12 cellular contexts compared by ENCODE assay signal in genomic region chr11:118678908-118679307, GRCh38. TPM values are rescaled to one million over a fixed set of nuclear protein-coding genes. Genes with fewer than 3 reads are reported as not detected.
DNase-seq lines count a peak whose midpoint lies in the region; ATAC-seq, FAIRE-seq and TF ChIP-seq lines count a peak whose summit lies in the region.
"Not testable (repeated sequence)": the region's sequence is repeated elsewhere in the genome, so short reads cannot be mapped to it uniquely, and the experiment has no call there.
"Had no signal": no experiment of that assay in that cellular context is flagged by ENCODE, and none has a peak within 500 bp of the region (broad histone marks: within the 10 kb centered on the region; RNA-seq: fewer than 3 reads in every experiment).

No MANE protein-coding gene starts in this region.

- FAIRE-seq in kidney (lab: Jason Lieb, UNC), result not testable (repeated sequence)

- H3K36me3 ChIP-seq in BE2C; endodermal cell (ENCODE audit: control insufficient read depth, insufficient read depth, low read length); kidney (ENCODE audit: control insufficient read depth in 1 of 2, insufficient read depth in 2 of 2, low read length in 2 of 2); muscle layer of duodenum (ENCODE audit: control insufficient read depth in 1 of 2, insufficient read depth in 2 of 2, low read length in 2 of 2); spleen: not testable (repeated sequence)

- WGBS in endodermal cell (ENCODE audit: insufficient coverage in 1 of 2, insufficient read length in 1 of 2), 2 experiments, result 39 to 58% methylated on average over 11 of the region's 11 CpGs
- 60 to 74% (median 63%) methylated on average over 7 to 11 of the region's 11 CpGs for WGBS in spleen, 5 donors

- not testable (repeated sequence) for H3K9me3 ChIP-seq in BE2C; kidney (ENCODE audit: control insufficient read depth in 1 of 2, low read length in 2 of 2); muscle layer of duodenum (ENCODE audit: control insufficient read depth in 1 of 2, low read length in 2 of 2)
- H3K9me3 ChIP-seq in endodermal cell (ENCODE audit: control insufficient read depth, low read length) (peaks cover 16% of the 10 kb centered on the region), spleen (peaks cover 0 to 15% (median 0%) of the 10 kb centered on the region in 8 donors)

- intact Hi-C loops in Right ventricle myocardium inferior (cut with DNase I); kidney (cut with DNase I); spleen (cut with DNase I; ENCODE audit: low total_unique reads): not testable (repeated sequence)

- peak; percentile 79 for ATAC-seq in Right ventricle myocardium inferior

- not testable (repeated sequence) for H3K9ac ChIP-seq in endodermal cell (ENCODE audit: extremely low read depth, low read length, poor library complexity, severe bottlenecking); kidney (ENCODE audit: low read length in 2 of 2)

- H3K9me3 Mint-ChIP-seq in endodermal cell, result peaks cover 27% of the 10 kb centered on the region

- H3K4me1 ChIP-seq in BE2C; endodermal cell (ENCODE audit: control insufficient read depth, insufficient read depth, low read length); kidney (ENCODE audit: control insufficient read depth in 1 of 2, insufficient read depth in 1 of 2, low read depth in 1 of 2, low read length in 2 of 2); muscle layer of duodenum (ENCODE audit: control insufficient read depth in 1 of 2, insufficient read depth in 2 of 2, low read length in 2 of 2); spleen: not testable (repeated sequence)

- not testable (repeated sequence) for H3K4me3 ChIP-seq in BE2C (ENCODE audit: low read depth, low read length); astrocyte of the spinal cord (ENCODE audit: low read depth, low read length); endodermal cell (ENCODE audit: low read length); spleen
- H3K4me3 ChIP-seq in kidney (ENCODE audit: low read length in 2 of 2) (peak overlapping the region; percentile 14 to 23), muscle layer of duodenum (ENCODE audit: low read depth in 1 of 2, low read length in 2 of 2) (peak overlapping the region in 1 of 2 donors; percentile 39)

- not testable (repeated sequence) for TF ChIP-seq POLR2A in spleen (IDR thresholded peaks at IDR 0.05)

- H3K27ac ChIP-seq in endodermal cell (ENCODE audit: low read depth, low read length); spleen: not testable (repeated sequence)
- H3K27ac ChIP-seq in kidney (ENCODE audit: low read depth in 2 of 2, low read length in 2 of 2), result peak overlapping the region; percentile 1 to 17
- peak overlapping the region; percentile 29 for H3K27ac ChIP-seq in muscle layer of duodenum (ENCODE audit: low read length)

- H3K36me3 Mint-ChIP-seq in endodermal cell (ENCODE audit: low read depth), result not testable (repeated sequence)

- H3K27ac Mint-ChIP-seq in endodermal cell, result not testable (repeated sequence)

- in situ Hi-C loops in astrocyte of the spinal cord (cut with HindIII; ENCODE audit: low sequenced_read_pairs), result not testable (repeated sequence)

- H3K4me3 Mint-ChIP-seq in endodermal cell, result not testable (repeated sequence)

- peaks cover 14% of the 10 kb centered on the region for H3K27me3 Mint-ChIP-seq in endodermal cell (ENCODE audit: insufficient read depth)

- not testable (repeated sequence) for H3K27me3 ChIP-seq in BE2C; endodermal cell (ENCODE audit: control insufficient read depth, insufficient read depth, low read length, poor library complexity, severe bottlenecking); muscle layer of duodenum (ENCODE audit: low read depth, low read length); spleen (replicated peaks in 1 of 7)

- not testable (repeated sequence) for H3K4me1 Mint-ChIP-seq in endodermal cell

- DNase-seq in BE2C; astrocyte of the spinal cord (ENCODE audit: low read depth, low spot score); Right ventricle myocardium inferior (ENCODE audit: missing footprints); kidney: not testable (repeated sequence)
- peak; percentile 39 for DNase-seq in OCI-M1 (lab: John Stamatoyannopoulos, UW)
- peak; percentile 86 for DNase-seq in endodermal cell
- DNase-seq in spleen, result peak; percentile 53

- TF ChIP-seq CTCF in BE2C (IDR thresholded peaks at IDR 0.05; ENCODE audit: low read depth, low read length) (peak; percentile 38), astrocyte of the spinal cord (IDR thresholded peaks at IDR 0.05; ENCODE audit: low read depth, low read length) (peak; percentile 33), endodermal cell (conservative IDR thresholded peaks at IDR 0.05) (peak; percentile 61), kidney (IDR thresholded peaks at IDR 0.05; ENCODE audit: borderline replicate concordance, extremely low read depth, insufficient read depth) (peak; percentile 16)
- TF ChIP-seq CTCF in spleen (IDR thresholded peaks at IDR 0.05 in 8 of 11, conservative IDR thresholded peaks at IDR 0.05 in 3 of 11), result not testable (repeated sequence)

RNA-seq across cellular contexts. Expression of gene TREH, which starts 0.5 kb away (rescaled TPM):
- not detected for polyA plus RNA-seq in BE2C (2012; ENCODE audit: insufficient read depth, insufficient read length, low read depth)
- total RNA-seq in endodermal cell, result not detected
- not detected for polyA plus RNA-seq in endodermal cell (2013, experiment 1 of 2)
- polyA plus RNA-seq in endodermal cell (2013, experiment 2 of 2), result not detected
- not detected for total RNA-seq in Right ventricle myocardium inferior
- total RNA-seq in kidney, result 1.0 TPM
- 10.2 TPM for polyA plus RNA-seq in kidney (ENCODE audit: insufficient read depth, low read depth, low replicate concordance)
- not detected for total RNA-seq in spleen
- 1 to 10 TPM in 2 of 3 donors, under 1 TPM in 1; 0.33 to 2.3 (median 2.0) TPM for polyA plus RNA-seq in spleen
- total RNA-seq: CD4-positive, alpha-beta T cell; OCI-LY7; SJSA1; T-helper 2 cell treated with Interferon-gamma antibody and Interleukin-4, amounts not matched to agents 100 ng/mL and 5 ng/mL, for 36 hours had no signal
